ENCODE assay signal across 8 cellular contexts in the genomic region with DNA sequence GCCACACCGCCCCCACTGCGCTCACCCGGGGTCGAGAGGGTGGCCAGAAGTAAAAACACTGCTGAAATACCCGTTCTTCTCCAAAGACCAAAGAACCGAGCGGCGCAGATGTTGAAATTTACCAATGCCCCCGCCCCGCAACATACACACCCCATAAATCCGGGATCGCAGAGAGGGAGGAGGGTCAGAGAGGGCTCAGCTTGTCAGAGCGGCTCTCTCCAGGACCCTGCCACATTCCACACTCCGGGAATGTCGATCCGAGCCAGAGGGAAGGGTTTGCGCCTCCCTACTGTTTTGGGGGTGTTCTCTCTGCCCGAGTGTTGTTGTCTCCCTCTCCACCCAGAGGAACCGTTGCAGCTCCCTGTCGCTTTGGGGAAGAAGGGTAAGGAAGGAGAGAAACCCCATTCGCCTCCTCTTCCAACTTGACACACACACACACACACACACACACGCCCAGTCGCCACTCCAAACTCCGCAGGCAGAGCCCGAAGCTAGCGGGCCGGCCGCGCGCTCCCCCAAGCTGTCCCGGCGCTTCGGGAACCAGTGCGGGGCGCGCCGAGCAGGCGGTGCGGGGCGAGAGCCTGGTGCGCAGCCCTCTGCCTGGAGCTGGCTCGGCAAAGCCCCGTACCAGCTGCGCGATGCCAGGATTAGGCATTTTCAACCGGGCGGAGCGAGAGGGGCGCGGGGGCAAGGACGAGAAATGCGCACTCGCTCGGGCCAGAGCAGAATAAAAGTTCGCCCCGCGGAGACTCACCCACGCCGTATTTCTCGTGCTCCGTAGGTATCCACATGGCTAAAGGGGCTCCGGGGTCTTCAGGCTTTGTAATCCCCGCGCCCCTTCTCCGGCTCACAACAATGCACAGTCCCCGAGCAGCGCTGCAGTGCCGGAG. TPM values are rescaled to one million over a fixed set of nuclear protein-coding genes. Genes with fewer than 3 reads are reported as not detected.
DNase-seq lines count a peak whose midpoint lies in the region; ATAC-seq and TF ChIP-seq lines count a peak whose summit lies in the region.

No MANE protein-coding gene starts in this region.

- H3K36me3 Mint-ChIP-seq in activated T-helper 2 cell treated with anti-CD3 and anti-CD28 coated beads, Interferon-gamma antibody, Interleukin-2, Interleukin-4, amounts not matched to agents 10 μg/mL and 5 μg/mL and 100 μg/mL, durations not matched to agents 14 hours and 24 hours and 36 hours (ENCODE audit: low read depth), result no peaks in the 10 kb centered on the region
- no peaks in the 10 kb centered on the region for H3K36me3 Mint-ChIP-seq in natural killer cell

- peak overlapping the region; percentile 92 for H3K4me3 Mint-ChIP-seq in activated T-helper 2 cell treated with anti-CD3 and anti-CD28 coated beads, Interferon-gamma antibody, Interleukin-2, Interleukin-4, amounts not matched to agents 10 μg/mL and 5 μg/mL and 100 μg/mL, durations not matched to agents 14 hours and 24 hours and 36 hours (ENCODE audit: low read depth)
- H3K4me3 Mint-ChIP-seq in natural killer cell, result peak overlapping the region; percentile 99

- TF ChIP-seq POLR2A in GM18505 (IDR thresholded peaks at IDR 0.05; ENCODE audit: borderline replicate concordance, extremely low read depth, insufficient read depth, insufficient read length), result no peak

- DNase-seq in AG08396 (ENCODE audit: low spot score) (peak; percentile 61), NCI-H82 treated with DMSO at 0.1 percent for 48 hours (lab: John Stamatoyannopoulos, UW; ENCODE audit: unreplicated experiment) (peak; percentile 35), fibroblast of the aortic adventitia (ENCODE audit: low read depth) (peak; percentile 76), natural killer cell (peak; percentile 31), ureter (ENCODE audit: low spot score) (peak; percentile 58)
- DNase-seq in activated T-helper 2 cell treated with anti-CD3 and anti-CD28 coated beads, Interferon-gamma antibody, Interleukin-2, Interleukin-4, amounts not matched to agents 10 μg/mL and 5 μg/mL and 100 μg/mL, durations not matched to agents 14 hours and 24 hours and 36 hours (ENCODE audit: low spot score), result peak; percentile 16

- H3K9me3 Mint-ChIP-seq in activated T-helper 2 cell treated with anti-CD3 and anti-CD28 coated beads, Interferon-gamma antibody, Interleukin-2, Interleukin-4, amounts not matched to agents 10 μg/mL and 5 μg/mL and 100 μg/mL, durations not matched to agents 14 hours and 24 hours and 36 hours, result no peaks in the 10 kb centered on the region
- no peaks in the 10 kb centered on the region for H3K9me3 Mint-ChIP-seq in natural killer cell

- intact Hi-C loops in activated T-helper 2 cell treated with anti-CD3 and anti-CD28 coated beads, Interferon-gamma antibody, Interleukin-2, Interleukin-4, amounts not matched to agents 10 μg/mL and 5 μg/mL and 100 μg/mL, durations not matched to agents 14 hours and 24 hours and 36 hours (cut with micrococcal nuclease), result loop anchor here (1.0 to 10.0 kb wide), 7 partner anchors 13 to 913 kb away; partner anchors contain the start of genes IFRD1, IMMP2L and SMIM30
- intact Hi-C loops in natural killer cell (cut with micrococcal nuclease), result loop anchor here (1.0 to 10.0 kb wide), 2 partner anchors 245 to 641 kb away; partner anchors contain the start of genes IFRD1 and IMMP2L

- peak overlapping the region; percentile 95 for H3K4me3 ChIP-seq in fibroblast of the aortic adventitia (ENCODE audit: low read depth, low read length)

- TF ChIP-seq CTCF in fibroblast of the aortic adventitia (IDR thresholded peaks at IDR 0.05; ENCODE audit: insufficient read depth, low read length) (no peak), natural killer cell (IDR thresholded peaks at IDR 0.05) (no peak)

- H3K27me3 Mint-ChIP-seq in activated T-helper 2 cell treated with anti-CD3 and anti-CD28 coated beads, Interferon-gamma antibody, Interleukin-2, Interleukin-4, amounts not matched to agents 10 μg/mL and 5 μg/mL and 100 μg/mL, durations not matched to agents 14 hours and 24 hours and 36 hours (ENCODE audit: low read depth), result peaks cover 35% of the 10 kb centered on the region
- H3K27me3 Mint-ChIP-seq in natural killer cell (ENCODE audit: low read depth in 2 of 2), result peaks cover 36 to 47% of the 10 kb centered on the region in 2 donors

- ATAC-seq in GM18505 (IDR thresholded peaks at IDR 0.05; ENCODE audit: unreplicated experiment), result peak; percentile 14
- ATAC-seq in HG03045 (IDR thresholded peaks at IDR 0.05; ENCODE audit: unreplicated experiment), result peak; percentile 11
- ATAC-seq in natural killer cell, result peak in 1 of 3 donors; percentile 3

- H3K27ac Mint-ChIP-seq in activated T-helper 2 cell treated with anti-CD3 and anti-CD28 coated beads, Interferon-gamma antibody, Interleukin-2, Interleukin-4, amounts not matched to agents 10 μg/mL and 5 μg/mL and 100 μg/mL, durations not matched to agents 14 hours and 24 hours and 36 hours, result no peak overlapping the region
- H3K27ac Mint-ChIP-seq in natural killer cell, result peak overlapping the region in 1 of 2 donors; percentile 99

- peaks cover 22% of the 10 kb centered on the region for H3K4me1 Mint-ChIP-seq in activated T-helper 2 cell treated with anti-CD3 and anti-CD28 coated beads, Interferon-gamma antibody, Interleukin-2, Interleukin-4, amounts not matched to agents 10 μg/mL and 5 μg/mL and 100 μg/mL, durations not matched to agents 14 hours and 24 hours and 36 hours (ENCODE audit: low read depth)
- H3K4me1 Mint-ChIP-seq in natural killer cell, result peaks cover 31 to 35% of the 10 kb centered on the region in 2 donors

RNA-seq across cellular contexts. Expression of gene DOCK4, which starts 0.6 kb away (rescaled TPM):
- 0.41 and 0.64 TPM in 2 replicates for total RNA-seq in activated T-helper 2 cell treated with anti-CD3 and anti-CD28 coated beads, Interferon-gamma antibody, Interleukin-2, Interleukin-4, amounts not matched to agents 10 μg/mL and 5 μg/mL and 100 μg/mL, durations not matched to agents 14 hours and 24 hours and 36 hours
- total RNA-seq in fibroblast of the aortic adventitia (ENCODE audit: low replicate concordance) (7.6 and 25.9 TPM in 2 replicates), natural killer cell (1 to 10 TPM in 1 of 3 donors, under 1 TPM in 2; 0.61 to 2.4 (median 0.89) TPM), ureter (37.9 TPM)

RNA-seq across cellular contexts. Expression of gene ZNF277, which starts 0.9 kb away (rescaled TPM):
- 11.6 and 13.0 TPM in 2 replicates for total RNA-seq in activated T-helper 2 cell treated with anti-CD3 and anti-CD28 coated beads, Interferon-gamma antibody, Interleukin-2, Interleukin-4, amounts not matched to agents 10 μg/mL and 5 μg/mL and 100 μg/mL, durations not matched to agents 14 hours and 24 hours and 36 hours
- total RNA-seq in fibroblast of the aortic adventitia (ENCODE audit: low replicate concordance) (41.4 and 42.8 TPM in 2 replicates), natural killer cell (10 to 100 TPM; 13.0 to 20.8 (median 16.7) TPM), ureter (20.6 TPM)

Comparison
In these comparisons a context has a peak if more than half of its experiments do, and no peak if none do; other contexts are left out.
1. DNase-seq: peak in every context shown above with its lines; median percentile 76 in fibroblast of the aortic adventitia; 61 in AG08396; 58 in ureter; 35 in NCI-H82 treated with DMSO at 0.1 percent for 48 hours; 31 in natural killer cell; 16 in activated T-helper 2 cell treated with anti-CD3 and anti-CD28 coated beads, Interferon-gamma antibody, Interleukin-2, Interleukin-4, amounts not matched to agents 10 μg/mL and 5 μg/mL and 100 μg/mL, durations not matched to agents 14 hours and 24 hours and 36 hours.